In the genomic region with DNA sequence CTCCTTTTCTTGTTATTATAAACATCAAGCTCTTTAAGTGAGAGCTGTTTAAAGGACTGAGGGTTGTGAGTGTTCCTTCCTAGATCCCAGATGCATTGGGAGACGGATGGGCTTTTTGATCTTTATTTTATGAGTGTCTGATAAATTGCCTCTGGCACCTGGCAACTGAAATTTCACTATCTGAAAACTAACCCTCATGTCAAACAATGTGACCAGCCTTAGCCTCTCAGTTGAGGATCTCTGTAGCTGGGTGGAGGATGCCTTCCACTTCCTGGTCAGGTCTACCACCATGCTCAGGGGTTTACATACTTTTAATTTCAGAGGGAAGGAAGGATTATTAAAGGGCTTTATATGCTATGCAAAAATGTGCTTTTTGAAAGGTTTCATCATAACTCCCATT, we compare ENCODE assay signal across 24 cellular contexts.
"Had no signal": no experiment of that assay in that cellular context is flagged by ENCODE, and none has a peak within 500 bp of the region (broad histone marks: within the 10 kb centered on the region; RNA-seq: fewer than 3 reads in every experiment).

No MANE protein-coding gene starts in this region.

- H3K4me3 ChIP-seq: colonic mucosa, gastroesophageal sphincter, heart left ventricle, hepatocyte, lower lobe of right lung, neural progenitor cell, suprapubic skin, transverse colon, upper lobe of right lung, uterus had no signal

- H3K36me3 ChIP-seq: colonic mucosa, gastroesophageal sphincter, heart left ventricle, lower lobe of right lung, neural progenitor cell, suprapubic skin, transverse colon, upper lobe of right lung, uterus had no signal

- DNase-seq: colonic mucosa; effector CD8-positive, alpha-beta T cell; endodermal cell; foreskin keratinocyte; heart left ventricle; left cardiac atrium; left ventricle myocardium superior; lower lobe of right lung; naive B cell; stimulated activated CD4-positive, alpha-beta T cell treated with anti-CD3 and anti-CD28 coated beads, Interleukin-2, amount 100 ng/mL, for 24 hours; stimulated activated CD4-positive, alpha-beta T cell treated with anti-CD3 and anti-CD28 coated beads, Interleukin-4, amount 100 ng/mL, for 4 hours; transverse colon; upper lobe of right lung; uterus had no signal

- H3K27me3 ChIP-seq: colonic mucosa, foreskin keratinocyte, gastroesophageal sphincter, heart left ventricle, hepatocyte, neural progenitor cell, suprapubic skin, transverse colon, upper lobe of right lung, uterus had no signal

- H3K27ac ChIP-seq: colonic mucosa, epithelial cell of prostate, foreskin keratinocyte, gastroesophageal sphincter, heart left ventricle, hepatocyte, lower lobe of right lung, neural progenitor cell, parathyroid adenoma, suprapubic skin, transverse colon, upper lobe of right lung, uterus had no signal

- H3K9me3 ChIP-seq: colonic mucosa, gastroesophageal sphincter, heart left ventricle, lower lobe of right lung, suprapubic skin, transverse colon, upper lobe of right lung, uterus had no signal

- ATAC-seq: esophagus mucosa; foreskin keratinocyte; gastroesophageal sphincter; heart left ventricle; left cardiac atrium; left ventricle myocardium superior; lower lobe of right lung; natural killer cell treated with Interleukin-12 subunit alpha and Interleukin-12 subunit beta and Interleukin-15 and Interleukin-18, amount 100 ng/mL, for 72 hours; sciatic nerve; stimulated activated memory B cell treated with anti-CD40 and anti-IgM and Interleukin-4, amounts not matched to agents 10 μg/mL and 1 μg/mL and 100 μg/mL, for 72 hours; upper lobe of right lung had no signal

- H3K4me1 ChIP-seq: colonic mucosa, lower lobe of right lung, neural progenitor cell, parathyroid adenoma, suprapubic skin, transverse colon, upper lobe of right lung, uterus had no signal
